In the genomic region with DNA sequence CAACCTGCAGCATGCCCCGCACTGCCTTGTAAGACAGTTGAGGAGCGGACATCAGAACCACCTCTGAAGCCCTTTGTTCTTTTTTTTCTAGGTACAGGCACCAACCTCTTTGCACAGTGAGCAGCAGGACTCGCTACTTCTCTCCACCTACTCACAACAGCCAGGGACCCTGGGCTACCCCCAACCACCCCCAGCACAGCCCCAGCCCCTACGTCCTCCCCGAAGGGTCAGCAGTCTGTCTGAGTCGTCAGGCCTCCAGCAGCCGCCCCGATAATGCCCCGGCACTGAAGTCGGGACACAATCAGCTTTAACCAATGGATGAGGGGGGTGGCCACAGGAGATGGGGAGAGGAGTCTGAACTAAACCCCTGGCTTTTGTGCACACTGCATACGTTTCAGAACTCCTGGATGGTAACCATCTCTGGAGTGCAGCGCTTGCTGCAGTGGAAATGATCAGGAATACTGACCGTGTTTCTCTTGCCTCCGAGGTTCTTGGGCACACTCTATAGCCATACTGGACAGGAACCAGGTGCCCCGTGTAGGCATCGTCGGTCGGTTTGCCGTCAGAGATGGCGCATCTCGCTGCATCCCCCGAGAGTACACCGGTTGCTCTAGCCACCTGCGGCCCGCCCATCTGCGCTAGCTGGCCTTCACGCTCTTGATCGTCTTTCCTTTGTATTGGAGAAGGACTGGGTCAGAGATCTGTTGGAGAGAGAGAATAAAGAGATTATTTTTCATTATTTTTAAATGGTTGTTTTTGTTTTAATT, we compare ENCODE assay signal across 1 cellular context.
TF ChIP-seq lines count a peak whose summit lies in the region.

No MANE protein-coding gene starts in this region.

TF ChIP-seq in endothelial cell of umbilical vein, 7 proteins besides CTCF, POLR2A, EP300 and RAD21:
- TF ChIP-seq POLR2AphosphoS5 (IDR thresholded peaks at IDR 0.05; ENCODE audit: insufficient read depth, low read depth, low read length) (no peak), EZH2 (IDR thresholded peaks at IDR 0.05; ENCODE audit: borderline replicate concordance, low read depth, low read length, severe bottlenecking) (no peak), GATA2 (IDR thresholded peaks at IDR 0.05; ENCODE audit: insufficient read depth, insufficient read length, low read depth, low read length) (no peak), JUN (IDR thresholded peaks at IDR 0.05; ENCODE audit: borderline replicate concordance, insufficient read depth, insufficient read length, low read depth) (no peak), FOS (IDR thresholded peaks at IDR 0.05; ENCODE audit: borderline replicate concordance, insufficient read depth, low read length) (no peak), MYC (IDR thresholded peaks at IDR 0.05; ENCODE audit: low read depth, low read length) (no peak)
- TF ChIP-seq, protein P1, sequence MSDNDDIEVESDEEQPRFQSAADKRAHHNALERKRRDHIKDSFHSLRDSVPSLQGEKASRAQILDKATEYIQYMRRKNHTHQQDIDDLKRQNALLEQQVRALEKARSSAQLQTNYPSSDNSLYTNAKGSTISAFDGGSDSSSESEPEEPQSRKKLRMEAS (IDR thresholded peaks at IDR 0.05; ENCODE audit: insufficient read depth, insufficient read length) = no peak
